12 cellular contexts compared by ENCODE assay signal in the genomic region with DNA sequence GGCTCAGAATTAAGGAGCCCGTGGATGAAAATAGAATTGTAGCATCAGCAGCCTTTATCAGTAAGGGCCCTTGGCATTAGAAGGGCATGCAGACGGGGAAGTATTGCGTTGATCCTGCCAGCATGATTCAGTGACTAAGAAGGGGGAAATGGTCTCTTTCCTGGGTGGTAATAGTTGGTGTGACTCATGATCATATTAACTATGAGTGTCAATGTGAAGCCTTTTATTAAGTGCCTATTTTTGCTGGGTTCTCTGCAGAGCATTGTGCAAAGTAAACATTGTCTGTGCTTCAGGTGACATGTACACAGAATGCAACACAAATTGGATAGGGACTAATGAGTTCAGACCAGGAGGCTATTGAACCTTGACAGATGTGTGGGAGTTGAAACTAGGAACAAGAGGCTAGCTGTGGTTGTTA. TPM values are rescaled to one million over a fixed set of nuclear protein-coding genes. Genes with fewer than 3 reads are reported as not detected.
DNase-seq lines count a peak whose midpoint lies in the region; ATAC-seq and TF ChIP-seq lines count a peak whose summit lies in the region.
"Had no signal": no experiment of that assay in that cellular context is flagged by ENCODE, and none has a peak within 500 bp of the region (broad histone marks: within the 10 kb centered on the region; RNA-seq: fewer than 3 reads in every experiment).

No MANE protein-coding gene starts in this region.

- no peaks in the 10 kb centered on the region for H3K79me2 ChIP-seq in HCT116 (ENCODE audit: insufficient read depth, low read length)

- H3K27me3 ChIP-seq in HCT116 (ENCODE audit: insufficient read depth, low read length) (no peaks in the 10 kb centered on the region), esophagus squamous epithelium (no peaks in the 10 kb centered on the region)
- H3K27me3 ChIP-seq: adrenal gland, neural progenitor cell had no signal

- no peak overlapping the region for H3K27ac Mint-ChIP-seq in glutamatergic neuron (ENCODE audit: unreplicated experiment)
- H3K27ac Mint-ChIP-seq: neural progenitor cell had no signal

- H3K9me3 ChIP-seq in HCT116 (ENCODE audit: control insufficient read depth in 1 of 2, insufficient read depth in 1 of 2, low read depth in 1 of 2, low read length in 2 of 2) = peaks cover 6 to 16% of the 10 kb centered on the region in 2 experiments; a peak in 3 of 4 replicates
- H3K9me3 ChIP-seq in esophagus squamous epithelium = peaks cover 0 to 26% (median 10%) of the 10 kb centered on the region in 3 donors

- CTCF ChIA-PET in HCT116 (lab: Charles Lee) = interaction anchor here (2.4 kb wide), 1 partner anchor 9 kb away, joined by 16 read pairs; no protein-coding TSS in a partner anchor

- intact Hi-C loops in HCT116 (cut with micrococcal nuclease) = no loop called here
- intact Hi-C loops in esophagus squamous epithelium (cut with DNase I) = no loop called here

- H3K4me1 Mint-ChIP-seq in glutamatergic neuron (ENCODE audit: low read depth, unreplicated experiment) = no peaks in the 10 kb centered on the region

- H3K4me3 Mint-ChIP-seq in glutamatergic neuron (ENCODE audit: unreplicated experiment) = no peak overlapping the region
- H3K4me3 Mint-ChIP-seq: neural progenitor cell had no signal

- H2AFZ ChIP-seq in HCT116 (ENCODE audit: low read depth, low read length, poor library complexity, severe bottlenecking) = no peak overlapping the region
- H2AFZ ChIP-seq: neural progenitor cell had no signal

- BruUV-seq in HCT116 (replicated peaks; lab: Mats Ljungman, UMichigan) = no TSS peak

- H3K4me1 ChIP-seq in HCT116 (ENCODE audit: control insufficient read depth in 1 of 2, insufficient read depth in 2 of 2, low read length in 2 of 2) (peaks cover 0 to 10% of the 10 kb centered on the region in 2 experiments; a peak in 2 of 4 replicates), esophagus squamous epithelium (no peaks in the 10 kb centered on the region)
- H3K4me1 ChIP-seq: adrenal gland had no signal

- peaks cover 4% of the 10 kb centered on the region for H3K36me3 Mint-ChIP-seq in glutamatergic neuron (ENCODE audit: unreplicated experiment)
- H3K36me3 Mint-ChIP-seq: neural progenitor cell had no signal

- no peak overlapping the region for H3K27ac ChIP-seq in HCT116 (ENCODE audit: low read depth, low read length)
- H3K27ac ChIP-seq in esophagus squamous epithelium = no peak overlapping the region
- H3K27ac ChIP-seq: adrenal gland, neural progenitor cell had no signal

- no peaks in the 10 kb centered on the region for H3K27me3 Mint-ChIP-seq in glutamatergic neuron (ENCODE audit: unreplicated experiment)

- H3K4me2 ChIP-seq in HCT116 (ENCODE audit: low read length) = no peak overlapping the region
- H3K4me2 ChIP-seq: neural progenitor cell had no signal

- H3K9me2 ChIP-seq in HCT116 (ENCODE audit: insufficient read depth) = no peaks in the 10 kb centered on the region

- peak; percentile 37 for DNase-seq in AG08395 (ENCODE audit: low spot score)
- DNase-seq in HCT116 (ENCODE audit: low read depth, low spot score) = peak; percentile 7
- DNase-seq in SIG-M5 (lab: John Stamatoyannopoulos, UW) = peak; percentile 25
- peak; percentile 40 for DNase-seq in iris pigment epithelial cell (ENCODE audit: low read depth)
- no peak for DNase-seq in esophagus squamous epithelium (lab: John Stamatoyannopoulos, UW)
- DNase-seq in glutamatergic neuron = no peak
- no peak for DNase-seq in activated CD4-positive, CD25-positive, alpha-beta regulatory T cell (lab: John Stamatoyannopoulos, UW)
- no peak for DNase-seq in NCI-H82 treated with DMSO at 0.1 percent for 48 hours (lab: John Stamatoyannopoulos, UW; ENCODE audit: unreplicated experiment)
- DNase-seq: activated CD8-positive, alpha-beta memory T cell treated with anti-CD3 and anti-CD28 coated beads, Interleukin-2, amount 50 U/mL, for 4 hours; NCI-H1436 treated with DMSO at 0.1 percent for 48 hours had no signal

- no peak for TF ChIP-seq RAD21 in HCT116 (IDR thresholded peaks at IDR 0.05; ENCODE audit: low read depth)

- TF ChIP-seq POLR2A in HCT116 (IDR thresholded peaks at IDR 0.05; ENCODE audit: borderline replicate concordance, extremely low read depth, insufficient read depth, insufficient read length) (no peak), esophagus squamous epithelium (IDR thresholded peaks at IDR 0.05) (no peak)

- peaks cover 3% of the 10 kb centered on the region for H3K9me3 Mint-ChIP-seq in glutamatergic neuron (ENCODE audit: unreplicated experiment)

- POLR2A ChIA-PET in HCT116 (lab: Charles Lee) = no interaction called here

- 23 to 58% methylated on average over 3 of the region's 3 CpGs for WGBS in esophagus squamous epithelium, 2 donors

- no peak overlapping the region for H3K9ac ChIP-seq in HCT116 (ENCODE audit: low read length)
- H3K9ac ChIP-seq: neural progenitor cell had no signal

- H4K20me1 ChIP-seq in HCT116 (ENCODE audit: insufficient read depth) = no peaks in the 10 kb centered on the region

- RAD21 ChIA-PET in HCT116 (lab: Charles Lee; ENCODE audit: low non-redundant PET in 1 of 2, low total read pairs in 2 of 2, uncharacterized antibody in 2 of 2, unreplicated experiment in 2 of 2) = no interaction called here

- H3K4me3 ChIP-seq in HCT116 (replicated peaks in 1 of 2; ENCODE audit: low read depth in 1 of 2, low read length in 2 of 2) (no peak overlapping the region), esophagus squamous epithelium (no peak overlapping the region)
- H3K4me3 ChIP-seq: adrenal gland, neural progenitor cell had no signal

- ATAC-seq in HCT116 = no peak

- TF ChIP-seq CTCF in HCT116 (IDR thresholded peaks at IDR 0.05 in 2 of 3, conservative IDR thresholded peaks at IDR 0.05 in 1 of 3; ENCODE audit: borderline replicate concordance in 1 of 3, insufficient read depth in 1 of 3, low read depth in 2 of 3, low read length in 2 of 3) (no peak), esophagus squamous epithelium (IDR thresholded peaks at IDR 0.05) (no peak), glutamatergic neuron (IDR thresholded peaks at IDR 0.05; ENCODE audit: partially characterized antibody, unreplicated experiment) (no peak)

- no peaks in the 10 kb centered on the region for H3K36me3 ChIP-seq in HCT116 (ENCODE audit: control insufficient read depth in 1 of 2, insufficient read depth in 2 of 2, low read length in 2 of 2)
- no peaks in the 10 kb centered on the region for H3K36me3 ChIP-seq in esophagus squamous epithelium
- H3K36me3 ChIP-seq: adrenal gland, neural progenitor cell had no signal

TF ChIP-seq in HCT116, 20 proteins besides CTCF, POLR2A, EP300 and RAD21 (continues in another document):
- TF ChIP-seq CEBPB (IDR thresholded peaks at IDR 0.05; ENCODE audit: low read depth) = no peak
- TF ChIP-seq ZNF274 (IDR thresholded peaks at IDR 0.05; ENCODE audit: low read depth, low read length) = no peak
- no peak for TF ChIP-seq EZH2 (IDR thresholded peaks at IDR 0.05)
- TF ChIP-seq, protein P1, sequence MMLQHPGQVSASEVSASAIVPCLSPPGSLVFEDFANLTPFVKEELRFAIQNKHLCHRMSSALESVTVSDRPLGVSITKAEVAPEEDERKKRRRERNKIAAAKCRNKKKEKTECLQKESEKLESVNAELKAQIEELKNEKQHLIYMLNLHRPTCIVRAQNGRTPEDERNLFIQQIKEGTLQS (IDR thresholded peaks at IDR 0.05) = no peak
- no peak for TF ChIP-seq SIN3A (IDR thresholded peaks at IDR 0.05; ENCODE audit: low read depth)
- no peak for TF ChIP-seq EGR1 (IDR thresholded peaks at IDR 0.05; ENCODE audit: low read depth)
- TF ChIP-seq JUND (IDR thresholded peaks at IDR 0.05) = peak; percentile 41; the same call in 1 of the 2 replicates
- TF ChIP-seq SRF (IDR thresholded peaks at IDR 0.05; ENCODE audit: low read depth) = no peak
- no peak for TF ChIP-seq ZFX (IDR thresholded peaks at IDR 0.05)
- peak; percentile 30; the same call in 1 of the 2 replicates for TF ChIP-seq SP1 (IDR thresholded peaks at IDR 0.05; ENCODE audit: low read depth)
- TF ChIP-seq POLR2AphosphoS5 (IDR thresholded peaks at IDR 0.05; ENCODE audit: low read depth, low read length) = no peak
- TF ChIP-seq TCF7L2 (IDR thresholded peaks at IDR 0.05; ENCODE audit: borderline replicate concordance, extremely low read depth, insufficient read depth, insufficient read length) = no peak
- TF ChIP-seq, protein P2, sequence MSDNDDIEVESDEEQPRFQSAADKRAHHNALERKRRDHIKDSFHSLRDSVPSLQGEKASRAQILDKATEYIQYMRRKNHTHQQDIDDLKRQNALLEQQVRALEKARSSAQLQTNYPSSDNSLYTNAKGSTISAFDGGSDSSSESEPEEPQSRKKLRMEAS (IDR thresholded peaks at IDR 0.05) = no peak
- TF ChIP-seq EZH2phosphoT487 (IDR thresholded peaks at IDR 0.05; ENCODE audit: borderline replicate concordance) = no peak

RNA-seq across cellular contexts. Expression of a gene that starts 24.5 kb away (rescaled TPM):
- total RNA-seq in HCT116 (2021; ENCODE audit: unreplicated experiment) (not detected), esophagus squamous epithelium (not detected), glutamatergic neuron (ENCODE audit: unreplicated experiment) (not detected)
- not detected in 2 replicates for polyA plus RNA-seq in HCT116 (2012)

RNA-seq across cellular contexts. Expression of a gene that starts 54.9 kb away (rescaled TPM):
- total RNA-seq in HCT116 (2021; ENCODE audit: unreplicated experiment) (not detected), esophagus squamous epithelium (under 1 TPM in 3 of 4 donors, not detected in 1; 0.21 to 0.95 (median 0.31) TPM), glutamatergic neuron (ENCODE audit: unreplicated experiment) (not detected)
- 0.02 TPM in 1 of 2 replicates, not detected in the other for polyA plus RNA-seq in HCT116 (2012)

RNA-seq across cellular contexts. Expression of a gene that starts 58.7 kb away (rescaled TPM):
- total RNA-seq in HCT116 (2021; ENCODE audit: unreplicated experiment) = not detected
- not detected in 2 replicates for polyA plus RNA-seq in HCT116 (2012)
- total RNA-seq in esophagus squamous epithelium = not detected
- total RNA-seq in glutamatergic neuron (ENCODE audit: unreplicated experiment) = not detected
- total RNA-seq: adrenal gland had no signal
- polyA plus RNA-seq: adrenal gland had no signal

Comparison
In these comparisons a context has a peak if more than half of its experiments do, and no peak if none do; other contexts are left out.
1. DNase-seq: peak in AG08395 (single experiment), HCT116 (single experiment), SIG-M5 (single experiment) and iris pigment epithelial cell (single experiment); none in esophagus squamous epithelium (single experiment), glutamatergic neuron (single experiment), activated CD4-positive, CD25-positive, alpha-beta regulatory T cell (0 of 4) and NCI-H82 treated with DMSO at 0.1 percent for 48 hours (single experiment).